ENCODE assay signal across 10 cellular contexts in genomic region chr2:15223887-15224286, GRCh38.
A peak's percentile ranks its signal among the peaks of the same experiment; 100 is the strongest.
DNase-seq lines count a peak whose midpoint lies in the region; ATAC-seq and TF ChIP-seq lines count a peak whose summit lies in the region.
"Had no signal": no experiment of that assay in that cellular context is flagged by ENCODE, and none has a peak within 500 bp of the region (broad histone marks: within the 10 kb centered on the region; RNA-seq: fewer than 3 reads in every experiment).

No MANE protein-coding gene starts in this region.

- H3K4me1 Mint-ChIP-seq in naive thymus-derived CD8-positive, alpha-beta T cell = peaks cover 0 to 2% (median 0%) of the 10 kb centered on the region in 4 donors

- H3K27ac ChIP-seq in osteoblast (ENCODE audit: low read depth, low read length) = peak overlapping the region; percentile 48
- H3K27ac ChIP-seq in body of pancreas = no peak overlapping the region

- no peaks in the 10 kb centered on the region for H3K79me2 ChIP-seq in osteoblast (ENCODE audit: insufficient read depth, low read length)

- no peaks in the 10 kb centered on the region for H3K27me3 ChIP-seq in osteoblast (ENCODE audit: insufficient read depth, low read length)
- no peaks in the 10 kb centered on the region for H3K27me3 ChIP-seq in body of pancreas

- ATAC-seq in GM18502 (IDR thresholded peaks at IDR 0.05; ENCODE audit: poor library complexity, unreplicated experiment) (peak; percentile 52), body of pancreas (no peak)
- no peak for ATAC-seq in naive thymus-derived CD8-positive, alpha-beta T cell

- DNase-seq in HS-5 (ENCODE audit: low read depth) (peak; percentile 71), choroid plexus epithelial cell (ENCODE audit: low read depth) (peak; percentile 90), osteoblast (ENCODE audit: insufficient read length, low spot score, missing footprints) (peak; percentile 59), NCI-H2196 (lab: John Stamatoyannopoulos, UW; ENCODE audit: unreplicated experiment) (no peak), body of pancreas (no peak)
- DNase-seq in naive thymus-derived CD8-positive, alpha-beta T cell = no peak
- no peak for DNase-seq in activated CD4-positive, alpha-beta T cell treated with anti-CD3 and anti-CD28 coated beads, Interleukin-2, amount 50 U/mL, for 48 hours
- DNase-seq: NCI-H524, T1000 had no signal

- H3K4me3 Mint-ChIP-seq in naive thymus-derived CD8-positive, alpha-beta T cell = no peak overlapping the region

- peaks cover 9 to 63% (median 61%) of the 10 kb centered on the region in 3 donors for H3K36me3 Mint-ChIP-seq in naive thymus-derived CD8-positive, alpha-beta T cell

- no peaks in the 10 kb centered on the region for H3K27me3 Mint-ChIP-seq in naive thymus-derived CD8-positive, alpha-beta T cell

- H3K36me3 ChIP-seq in osteoblast (ENCODE audit: insufficient read depth, low read length) = no peaks in the 10 kb centered on the region
- peaks cover 0 to 3% of the 10 kb centered on the region in 2 donors for H3K36me3 ChIP-seq in body of pancreas (replicated peaks in 1 of 2; ENCODE audit: insufficient read depth in 1 of 2, low read depth in 2 of 2)

- POLR2A ChIA-PET in naive thymus-derived CD8-positive, alpha-beta T cell (lab: Charles Lee) = no interaction called here

- no peak for TF ChIP-seq POLR2A in body of pancreas (IDR thresholded peaks at IDR 0.05)

- H3K9me3 ChIP-seq in osteoblast (ENCODE audit: low read depth, low read length) = no peaks in the 10 kb centered on the region
- H3K9me3 ChIP-seq in body of pancreas = no peaks in the 10 kb centered on the region

- H3K4me3 ChIP-seq in choroid plexus epithelial cell (ENCODE audit: low read depth, low read length) = no peak overlapping the region
- H3K4me3 ChIP-seq in osteoblast (ENCODE audit: insufficient read depth, low read length) = no peak overlapping the region
- H3K4me3 ChIP-seq in body of pancreas = no peak overlapping the region

- 81 to 85% methylated on average over 3 of the region's 3 CpGs for WGBS in body of pancreas, 2 donors

- H2AFZ ChIP-seq in osteoblast (ENCODE audit: low read length) = no peak overlapping the region

- H3K9me3 Mint-ChIP-seq in naive thymus-derived CD8-positive, alpha-beta T cell = peaks cover 0 to 3% (median 0%) of the 10 kb centered on the region in 9 donors

- H3K4me2 ChIP-seq in osteoblast (ENCODE audit: insufficient read depth, low read length) = no peak overlapping the region

- no peak for TF ChIP-seq CTCF in choroid plexus epithelial cell (conservative IDR thresholded peaks at IDR 0.05; ENCODE audit: low read depth, low read length)
- TF ChIP-seq CTCF in osteoblast (IDR thresholded peaks at IDR 0.05; ENCODE audit: extremely low read depth, low read depth, low read length) = no peak
- no peak for TF ChIP-seq CTCF in body of pancreas (IDR thresholded peaks at IDR 0.05)

- H3K27ac Mint-ChIP-seq in naive thymus-derived CD8-positive, alpha-beta T cell = no peak overlapping the region

- no peaks in the 10 kb centered on the region for H4K20me1 ChIP-seq in osteoblast (ENCODE audit: insufficient read depth, low read length)

- intact Hi-C loops in body of pancreas (cut with DNase I) = no loop called here

- no peaks in the 10 kb centered on the region for H3K4me1 ChIP-seq in osteoblast (ENCODE audit: insufficient read depth, low read length)
- no peaks in the 10 kb centered on the region for H3K4me1 ChIP-seq in body of pancreas

Comparison
In these comparisons a context has a peak if more than half of its experiments do, and no peak if none do; other contexts are left out.
1. DNase-seq: peak in HS-5 (single experiment), choroid plexus epithelial cell (single experiment) and osteoblast (single experiment); none in naive thymus-derived CD8-positive, alpha-beta T cell (0 of 10), NCI-H2196 (single experiment), activated CD4-positive, alpha-beta T cell treated with anti-CD3 and anti-CD28 coated beads, Interleukin-2, amount 50 U/mL, for 48 hours (0 of 2) and body of pancreas (0 of 4).